In the genomic region with DNA sequence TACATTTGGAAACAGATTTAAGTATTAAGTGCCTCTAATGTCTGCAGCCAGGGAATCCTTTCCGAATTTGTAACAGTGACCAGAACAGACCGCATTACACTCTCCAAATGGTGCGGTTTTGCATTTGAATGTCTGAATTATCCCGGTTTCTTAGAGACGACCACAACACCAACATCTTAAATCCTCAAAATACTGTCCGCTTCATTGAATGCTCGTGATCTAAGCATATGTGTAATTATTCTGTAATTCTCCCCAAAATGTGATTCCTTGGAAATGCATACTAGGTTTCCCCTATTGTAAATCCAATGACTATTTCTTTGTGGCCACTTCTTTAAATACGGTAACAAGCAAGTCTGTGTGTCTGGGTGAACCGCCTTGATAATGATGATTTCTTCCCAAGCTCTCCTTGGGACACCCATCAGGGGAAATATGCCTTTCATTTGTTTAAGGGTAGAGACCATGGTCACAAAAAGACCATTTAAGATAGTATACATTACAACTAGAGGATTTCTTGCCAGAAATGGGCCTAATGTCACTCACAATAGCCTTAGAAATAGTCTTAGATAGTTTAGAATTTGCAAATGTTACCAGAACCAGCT, we compare ENCODE assay signal across 24 cellular contexts.
"Had no signal": no experiment of that assay in that cellular context is flagged by ENCODE, and none has a peak within 500 bp of the region (broad histone marks: within the 10 kb centered on the region; RNA-seq: fewer than 3 reads in every experiment).

No MANE protein-coding gene starts in this region.

- H3K36me3 Mint-ChIP-seq: activated CD8-positive, alpha-beta memory T cell treated with anti-CD3 and anti-CD28 coated beads, Interleukin-2, amount 10 ng/mL, durations not matched to agents 7 days and 5 days; activated naive CD4-positive, alpha-beta T cell treated with anti-CD3 and anti-CD28 coated beads, Interleukin-2, amount 50 U/mL, for 24 hours; naive thymus-derived CD8-positive, alpha-beta T cell had no signal

- H3K4me1 ChIP-seq: left lung, right atrium auricular region, thyroid gland, upper lobe of right lung had no signal

- H3K9me3 Mint-ChIP-seq: activated CD4-positive, alpha-beta T cell treated with anti-CD3 and anti-CD28 coated beads, Interleukin-2, amount 10 ng/mL, durations not matched to agents 7 days and 5 days; activated CD8-positive, alpha-beta T cell treated with anti-CD3 and anti-CD28 coated beads for 36 hours; activated naive CD4-positive, alpha-beta T cell treated with anti-CD3 and anti-CD28 coated beads, Interleukin-2, amount 50 U/mL, for 24 hours; stimulated activated naive CD8-positive, alpha-beta T cell treated with anti-CD3 and anti-CD28 coated beads, Interleukin-15, Interleukin-2, amounts not matched to agents 100 ng/mL and 50 ng/mL, for 24 hours had no signal

- H3K4me1 Mint-ChIP-seq: activated CD4-positive, alpha-beta T cell treated with anti-CD3 and anti-CD28 coated beads, Interleukin-2, amount 10 ng/mL, durations not matched to agents 7 days and 5 days; activated CD8-positive, alpha-beta memory T cell treated with anti-CD3 and anti-CD28 coated beads, Interleukin-2, amount 10 ng/mL, durations not matched to agents 7 days and 5 days; activated naive CD4-positive, alpha-beta T cell treated with anti-CD3 and anti-CD28 coated beads, Interleukin-2, amount 50 U/mL, for 24 hours; naive thymus-derived CD8-positive, alpha-beta T cell had no signal

- H3K9me3 ChIP-seq: left lung, neutrophil, pancreas, right atrium auricular region, thyroid gland, upper lobe of right lung had no signal

- H3K4me3 Mint-ChIP-seq: activated CD4-positive, alpha-beta T cell treated with anti-CD3 and anti-CD28 coated beads, Interleukin-2, amount 10 ng/mL, durations not matched to agents 7 days and 5 days; activated CD8-positive, alpha-beta memory T cell treated with anti-CD3 and anti-CD28 coated beads, Interleukin-2, amount 10 ng/mL, durations not matched to agents 7 days and 5 days; activated CD8-positive, alpha-beta T cell treated with anti-CD3 and anti-CD28 coated beads for 36 hours; activated naive CD4-positive, alpha-beta T cell treated with anti-CD3 and anti-CD28 coated beads, Interleukin-2, amount 50 U/mL, for 24 hours; naive thymus-derived CD8-positive, alpha-beta T cell; stimulated activated naive CD8-positive, alpha-beta T cell treated with anti-CD3 and anti-CD28 coated beads, Interleukin-15, Interleukin-2, amounts not matched to agents 100 ng/mL and 50 ng/mL, for 24 hours had no signal

- H3K36me3 ChIP-seq: esophagus muscularis mucosa, left lung, neutrophil, pancreas, right atrium auricular region, thyroid gland, upper lobe of right lung had no signal

- H3K27me3 ChIP-seq: pancreas, right atrium auricular region, thyroid gland had no signal

- H3K27ac Mint-ChIP-seq: activated CD4-positive, alpha-beta T cell treated with anti-CD3 and anti-CD28 coated beads, Interleukin-2, amount 10 ng/mL, durations not matched to agents 7 days and 5 days; activated CD8-positive, alpha-beta memory T cell treated with anti-CD3 and anti-CD28 coated beads, Interleukin-2, amount 10 ng/mL, durations not matched to agents 7 days and 5 days; activated CD8-positive, alpha-beta T cell treated with anti-CD3 and anti-CD28 coated beads for 36 hours; activated naive CD4-positive, alpha-beta T cell treated with anti-CD3 and anti-CD28 coated beads, Interleukin-2, amount 50 U/mL, for 24 hours; naive thymus-derived CD8-positive, alpha-beta T cell; stimulated activated naive CD8-positive, alpha-beta T cell treated with anti-CD3 and anti-CD28 coated beads, Interleukin-15, Interleukin-2, amounts not matched to agents 100 ng/mL and 50 ng/mL, for 24 hours had no signal

- H3K27ac ChIP-seq: coronary artery, esophagus muscularis mucosa, left lung, neutrophil, pancreas, psoas muscle, right atrium auricular region, thyroid gland, upper lobe of right lung had no signal

- H3K4me3 ChIP-seq: coronary artery, esophagus muscularis mucosa, left lung, lung, pancreas, psoas muscle, right atrium auricular region, thyroid gland, upper lobe of right lung had no signal

- DNase-seq: activated CD4-positive, alpha-beta T cell treated with anti-CD3 and anti-CD28 coated beads, Interleukin-2, amount 10 ng/mL, durations not matched to agents 7 days and 5 days; activated CD4-positive, CD25-positive, alpha-beta regulatory T cell treated with anti-CD3 and anti-CD28 coated beads, Interleukin-2, amount 50 U/mL, for 72 hours; activated CD8-positive, alpha-beta memory T cell treated with anti-CD3 and anti-CD28 coated beads, Interleukin-2, amount 10 ng/mL, durations not matched to agents 7 days and 5 days; activated CD8-positive, alpha-beta T cell treated with anti-CD3 and anti-CD28 coated beads for 36 hours; activated gamma-delta T cell; activated T-cell treated with anti-CD3 and anti-CD28 coated beads for 4 hours; anterior cingulate cortex; cerebellar nuclear complex; hippocampal formation; left lung; naive thymus-derived CD8-positive, alpha-beta T cell; pancreas; psoas muscle; stimulated activated CD4-positive, alpha-beta T cell treated with anti-CD3 and anti-CD28 coated beads, Interleukin-1b, Interleukin-23, amount 100 ng/mL, for 48 hours; substantia nigra; thyroid gland; upper lobe of right lung had no signal

- ATAC-seq: activated CD8-positive, alpha-beta memory T cell treated with anti-CD3 and anti-CD28 coated beads, Interleukin-2, amount 10 ng/mL, durations not matched to agents 7 days and 5 days; activated CD8-positive, alpha-beta T cell treated with anti-CD3 and anti-CD28 coated beads for 36 hours; left lung; naive thymus-derived CD8-positive, alpha-beta T cell; pancreas; psoas muscle; upper lobe of right lung had no signal
